ENCODE assay signal across 8 cellular contexts in the genomic region with DNA sequence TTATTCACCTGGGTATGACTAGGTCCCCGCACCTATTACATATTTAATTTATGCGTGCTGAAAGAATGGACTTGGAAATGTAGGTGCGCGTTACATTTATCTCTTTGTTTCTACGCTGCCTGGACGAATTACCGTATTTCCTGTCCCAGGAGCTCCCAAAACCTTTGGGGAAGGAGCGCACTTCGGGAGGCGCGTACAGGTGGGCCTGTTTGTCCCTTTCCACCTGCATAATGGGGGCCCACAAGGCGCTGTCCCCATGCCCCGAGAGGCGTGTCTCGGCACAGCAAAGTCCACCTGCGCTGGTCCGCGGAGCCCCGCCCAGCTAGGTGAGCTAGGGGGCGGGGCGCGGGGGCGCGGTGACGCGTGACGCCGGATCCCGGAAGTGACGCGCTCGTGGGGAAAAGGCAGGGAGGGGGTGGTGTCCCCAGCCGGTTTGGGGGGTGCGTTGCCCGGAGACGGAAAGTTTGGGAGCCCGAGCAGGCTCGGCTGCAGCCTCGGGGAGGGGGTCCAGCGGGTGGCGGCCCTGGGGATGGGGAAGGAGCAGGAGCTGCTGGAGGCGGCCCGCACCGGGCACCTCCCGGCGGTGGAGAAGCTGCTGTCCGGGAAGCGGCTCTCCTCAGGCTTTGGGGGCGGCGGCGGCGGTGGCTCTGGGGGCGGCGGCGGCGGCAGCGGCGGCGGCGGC.
DNase-seq lines count a peak whose midpoint lies in the region; TF ChIP-seq lines count a peak whose summit lies in the region.

A gene with protein sequence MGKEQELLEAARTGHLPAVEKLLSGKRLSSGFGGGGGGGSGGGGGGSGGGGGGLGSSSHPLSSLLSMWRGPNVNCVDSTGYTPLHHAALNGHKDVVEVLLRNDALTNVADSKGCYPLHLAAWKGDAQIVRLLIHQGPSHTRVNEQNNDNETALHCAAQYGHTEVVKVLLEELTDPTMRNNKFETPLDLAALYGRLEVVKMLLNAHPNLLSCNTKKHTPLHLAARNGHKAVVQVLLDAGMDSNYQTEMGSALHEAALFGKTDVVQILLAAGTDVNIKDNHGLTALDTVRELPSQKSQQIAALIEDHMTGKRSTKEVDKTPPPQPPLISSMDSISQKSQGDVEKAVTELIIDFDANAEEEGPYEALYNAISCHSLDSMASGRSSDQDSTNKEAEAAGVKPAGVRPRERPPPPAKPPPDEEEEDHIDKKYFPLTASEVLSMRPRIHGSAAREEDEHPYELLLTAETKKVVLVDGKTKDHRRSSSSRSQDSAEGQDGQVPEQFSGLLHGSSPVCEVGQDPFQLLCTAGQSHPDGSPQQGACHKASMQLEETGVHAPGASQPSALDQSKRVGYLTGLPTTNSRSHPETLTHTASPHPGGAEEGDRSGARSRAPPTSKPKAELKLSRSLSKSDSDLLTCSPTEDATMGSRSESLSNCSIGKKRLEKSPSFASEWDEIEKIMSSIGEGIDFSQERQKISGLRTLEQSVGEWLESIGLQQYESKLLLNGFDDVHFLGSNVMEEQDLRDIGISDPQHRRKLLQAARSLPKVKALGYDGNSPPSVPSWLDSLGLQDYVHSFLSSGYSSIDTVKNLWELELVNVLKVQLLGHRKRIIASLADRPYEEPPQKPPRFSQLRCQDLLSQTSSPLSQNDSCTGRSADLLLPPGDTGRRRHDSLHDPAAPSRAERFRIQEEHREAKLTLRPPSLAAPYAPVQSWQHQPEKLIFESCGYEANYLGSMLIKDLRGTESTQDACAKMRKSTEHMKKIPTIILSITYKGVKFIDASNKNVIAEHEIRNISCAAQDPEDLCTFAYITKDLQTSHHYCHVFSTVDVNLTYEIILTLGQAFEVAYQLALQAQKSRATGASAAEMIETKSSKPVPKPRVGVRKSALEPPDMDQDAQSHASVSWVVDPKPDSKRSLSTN (plus strand): TSS at position 382 of the 682 bp plus-strand sequence. CDS start 148 bp downstream, at position 530.

- peaks cover 49% of the 10 kb centered on the region for H3K4me1 ChIP-seq in OCI-LY1 (ENCODE audit: insufficient read depth, low read length, severe bottlenecking)
- H3K4me1 ChIP-seq in muscle layer of colon (ENCODE audit: insufficient read depth, low read length), result peaks cover 16% of the 10 kb centered on the region

- peak within 1 kb of the TSS; percentile 88 for H3K4me2 ChIP-seq in OCI-LY1 (ENCODE audit: low read length)

- H3K9ac ChIP-seq in OCI-LY1 (ENCODE audit: low read length) (peak within 1 kb of the TSS; percentile 94), muscle layer of colon (ENCODE audit: low read length) (peak within 1 kb of the TSS; percentile 88)

- H3K36me3 ChIP-seq in OCI-LY1 (ENCODE audit: insufficient read depth, low read length) (peaks cover 6% of the 10 kb centered on the region; the same call in 1 of the 2 replicates), muscle layer of colon (ENCODE audit: insufficient read depth, low read length) (no peaks in the 10 kb centered on the region)

- H2AFZ ChIP-seq in OCI-LY1 (ENCODE audit: low read length), result peak within 1 kb of the TSS; percentile 73

- 0 out of 2 replicates have a peak, but pooled peaks cover 3% of the 10 kb centered on the region for H3F3A ChIP-seq in OCI-LY1 (ENCODE audit: insufficient read depth, low read length)

- DNase-seq in SIG-M5 treated with dmso at 0.1 percent for 504 hours (lab: John Stamatoyannopoulos, UW; ENCODE audit: unreplicated experiment), result peak; percentile 44
- DNase-seq in SIG-M5 (lab: John Stamatoyannopoulos, UW), result no peak
- peak; percentile 77 for DNase-seq in HPDE6-E6E7 (ENCODE audit: extremely low spot score)
- peak; percentile 86 for DNase-seq in activated T-cell treated with anti-CD3 and anti-CD28 coated beads for 48 hours (ENCODE audit: low read depth)
- peak; percentile 86 to 92 for DNase-seq in erythroblast (lab: John Stamatoyannopoulos, UW)
- peak; percentile 97 for DNase-seq in stimulated activated CD8-positive, alpha-beta memory T cell treated with anti-CD3 and anti-CD28 coated beads, Interleukin-4, amount 100 ng/mL, for 48 hours

- peak within 1 kb of the TSS; percentile 96 for H3K4me3 ChIP-seq in OCI-LY1 (ENCODE audit: low read depth, low read length, poor library complexity, severe bottlenecking)
- peak within 1 kb of the TSS; percentile 86 to 97 for H3K4me3 ChIP-seq in muscle layer of colon (ENCODE audit: low read depth in 1 of 2, low read length in 2 of 2)

- H4K20me1 ChIP-seq in OCI-LY1 (ENCODE audit: insufficient read depth, low read length), result no peaks in the 10 kb centered on the region

- H3K27ac ChIP-seq in OCI-LY1 (ENCODE audit: low read depth, low read length, poor library complexity, severe bottlenecking) (peak within 1 kb of the TSS; percentile 62), muscle layer of colon (ENCODE audit: low read depth, low read length) (peak within 1 kb of the TSS; percentile 99)

- H3K9me3 ChIP-seq in OCI-LY1 (ENCODE audit: low read length) (no peaks in the 10 kb centered on the region), muscle layer of colon (ENCODE audit: low read length) (no peaks in the 10 kb centered on the region)

- peaks cover 11% of the 10 kb centered on the region for H3K79me2 ChIP-seq in OCI-LY1 (ENCODE audit: insufficient read depth, low read length)

- H3K27me3 ChIP-seq in OCI-LY1 (ENCODE audit: insufficient read depth, low read length) (no peaks in the 10 kb centered on the region), muscle layer of colon (ENCODE audit: control insufficient read depth in 1 of 2, insufficient read depth in 2 of 2, low read length in 2 of 2) (no peaks in the 10 kb centered on the region)

- no peaks in the 10 kb centered on the region for H3K9me2 ChIP-seq in OCI-LY1 (ENCODE audit: low read depth, low read length)

- no peak for TF ChIP-seq CTCF in OCI-LY1 (IDR thresholded peaks at IDR 0.05; ENCODE audit: low read length)

- TF ChIP-seq POLR2A in erythroblast (IDR thresholded peaks at IDR 0.05; ENCODE audit: low read length), result no peak
